In genomic region chr15:70061086-70061370, GRCh38 we compare ENCODE assay signal across 20 cellular contexts. TPM values are rescaled to one million over a fixed set of nuclear protein-coding genes. Genes with fewer than 3 reads are reported as not detected.
DNase-seq lines count a peak whose midpoint lies in the region; ATAC-seq and TF ChIP-seq lines count a peak whose summit lies in the region.
"Had no signal": no experiment of that assay in that cellular context is flagged by ENCODE, and none has a peak within 500 bp of the region (broad histone marks: within the 10 kb centered on the region; RNA-seq: fewer than 3 reads in every experiment).

No MANE protein-coding gene starts in this region.

- H3K4me3 Mint-ChIP-seq in nephron, result peak overlapping the region; percentile 52 to 61 (median 55)
- H3K4me3 Mint-ChIP-seq: CD4-positive, alpha-beta memory T cell; stimulated activated effector memory CD8-positive, alpha-beta T cell treated with anti-CD3 and anti-CD28 coated beads, Interleukin-12 subunit alpha, Interleukin-12 subunit beta, amount 100 ng/mL, for 72 hours; T-cell had no signal

- H3K4me3 ChIP-seq in cardiac muscle cell (no peak overlapping the region), heart right ventricle (no peak overlapping the region), dorsolateral prefrontal cortex (no peak overlapping the region)
- H3K4me3 ChIP-seq: adrenal gland, prostate gland had no signal

- DNase-seq in cardiac muscle cell (ENCODE audit: low read depth in 1 of 2, low spot score in 1 of 2) (peak; percentile 29 to 53), heart right ventricle (no peak), dorsolateral prefrontal cortex (peak in 6 of 10 donors; percentile 57 to 79 (median 68)), NCI-H510A (lab: John Stamatoyannopoulos, UW) (no peak)
- no peak for DNase-seq in stimulated activated CD4-positive, alpha-beta T cell treated with anti-CD3 and anti-CD28 coated beads, Interleukin-4, amount 100 ng/mL, for 24 hours
- DNase-seq: activated CD4-positive, alpha-beta T cell treated with anti-CD3 and anti-CD28 coated beads, Interleukin-2, amount 50 U/mL, for 48 hours; adrenal gland; CD4-positive, alpha-beta memory T cell; DMS79; foreskin keratinocyte; NCI-H1105 treated with DMSO at 0.1 percent for 48 hours; NCI-H526; SHP77; stimulated activated CD4-positive, alpha-beta T cell treated with anti-CD3 and anti-CD28 coated beads, Interleukin-12 subunit alpha, Interleukin-12 subunit beta, amount 100 ng/mL, for 4 hours; T-cell had no signal

- H3K36me3 Mint-ChIP-seq in nephron (ENCODE audit: low read depth), result peaks cover 70% of the 10 kb centered on the region

- H3K27ac ChIP-seq in cardiac muscle cell, result no peak overlapping the region
- no peak overlapping the region for H3K27ac ChIP-seq in heart right ventricle
- peak overlapping the region in 16 of 59 donors; percentile 14 to 77 (median 67) for H3K27ac ChIP-seq in dorsolateral prefrontal cortex
- H3K27ac ChIP-seq: foreskin keratinocyte, prostate gland had no signal

- no peak for ATAC-seq in heart right ventricle
- no peak for ATAC-seq in HG03175 (IDR thresholded peaks at IDR 0.05; ENCODE audit: unreplicated experiment)
- no peak for ATAC-seq in HG03520 (IDR thresholded peaks at IDR 0.05; ENCODE audit: unreplicated experiment)
- ATAC-seq: foreskin keratinocyte; stimulated activated effector memory CD8-positive, alpha-beta T cell treated with anti-CD3 and anti-CD28 coated beads, Interleukin-12 subunit alpha, Interleukin-12 subunit beta, amount 100 ng/mL, for 72 hours; T-cell had no signal

- peaks cover 32% of the 10 kb centered on the region for H3K4me1 ChIP-seq in cardiac muscle cell (ENCODE audit: low read depth)
- H3K4me1 ChIP-seq in heart right ventricle, result peaks cover 10 to 39% (median 18%) of the 10 kb centered on the region in 9 donors
- H3K4me1 ChIP-seq: foreskin keratinocyte had no signal

- 60 to 81% methylated on average over 6 of the region's 6 CpGs for WGBS in heart right ventricle, 2 donors

- H3K9me3 ChIP-seq in cardiac muscle cell (ENCODE audit: low read depth), result no peaks in the 10 kb centered on the region
- H3K9me3 ChIP-seq in heart right ventricle, result no peaks in the 10 kb centered on the region
- H3K9me3 ChIP-seq: adrenal gland, prostate gland had no signal

- H3K9me3 Mint-ChIP-seq in nephron, result no peaks in the 10 kb centered on the region
- H3K9me3 Mint-ChIP-seq: CD4-positive, alpha-beta memory T cell; stimulated activated effector memory CD8-positive, alpha-beta T cell treated with anti-CD3 and anti-CD28 coated beads, Interleukin-12 subunit alpha, Interleukin-12 subunit beta, amount 100 ng/mL, for 72 hours; T-cell had no signal

- TF ChIP-seq CTCF in cardiac muscle cell (IDR thresholded peaks at IDR 0.05; ENCODE audit: low read depth, low read length) (no peak), heart right ventricle (IDR thresholded peaks at IDR 0.05) (no peak), dorsolateral prefrontal cortex (IDR thresholded peaks at IDR 0.05 in 54 of 56, conservative IDR thresholded peaks at IDR 0.05 in 2 of 56; ENCODE audit: low read depth in 1 of 56, partially characterized antibody in 56 of 56) (no peak), nephron (IDR thresholded peaks at IDR 0.05; ENCODE audit: unreplicated experiment in 3 of 3) (no peak)

- peaks cover 17% of the 10 kb centered on the region for H3K27me3 Mint-ChIP-seq in nephron (ENCODE audit: low read depth)
- H3K27me3 Mint-ChIP-seq: CD4-positive, alpha-beta memory T cell; T-cell had no signal

- H3K4me1 Mint-ChIP-seq in nephron, result peaks cover 54% of the 10 kb centered on the region
- H3K4me1 Mint-ChIP-seq: T-cell had no signal

- intact Hi-C loops in heart right ventricle (cut with DNase I) (no loop called here), dorsolateral prefrontal cortex (cut with DNase I) (loop anchor here in 1 of 2 donors (5.0 kb wide), 1 partner anchor 36 kb away; the partner anchor contains the start of gene TLE3)

- H3K36me3 ChIP-seq in cardiac muscle cell (peaks cover 15% of the 10 kb centered on the region), heart right ventricle (peaks cover 0 to 100% (median 40%) of the 10 kb centered on the region in 9 donors)

- peak overlapping the region; percentile 63 to 71 (median 68) for H3K27ac Mint-ChIP-seq in nephron
- H3K27ac Mint-ChIP-seq: stimulated activated effector memory CD8-positive, alpha-beta T cell treated with anti-CD3 and anti-CD28 coated beads, Interleukin-12 subunit alpha, Interleukin-12 subunit beta, amount 100 ng/mL, for 72 hours; T-cell had no signal

- no peaks in the 10 kb centered on the region for H3K27me3 ChIP-seq in cardiac muscle cell
- H3K27me3 ChIP-seq in heart right ventricle, result no peaks in the 10 kb centered on the region
- H3K27me3 ChIP-seq in dorsolateral prefrontal cortex, result no peaks in the 10 kb centered on the region
- H3K27me3 ChIP-seq: adrenal gland, foreskin keratinocyte had no signal

RNA-seq across cellular contexts. Expression of gene TLE3, which starts 36.7 kb away (rescaled TPM):
- 28.3 and 38.2 TPM in 2 replicates for total RNA-seq in cardiac muscle cell
- polyA plus RNA-seq in cardiac muscle cell, result 11.0 and 20.5 TPM in 2 replicates
- 10 to 100 TPM in 9 of 10 donors, 1 to 10 TPM in 1; 9.7 to 21.7 (median 13.6) TPM for total RNA-seq in heart right ventricle
- 1 to 10 TPM; 7.5 to 8.4 TPM for polyA plus RNA-seq in heart right ventricle
- 10 to 100 TPM; 22.5 to 97.6 (median 43.5) TPM for total RNA-seq in dorsolateral prefrontal cortex

Comparison
In these comparisons a context has a peak if more than half of its experiments do, and no peak if none do; other contexts are left out.
1. DNase-seq: peak in cardiac muscle cell (2 of 2) and dorsolateral prefrontal cortex (6 of 10); none in heart right ventricle (0 of 2), stimulated activated CD4-positive, alpha-beta T cell treated with anti-CD3 and anti-CD28 coated beads, Interleukin-4, amount 100 ng/mL, for 24 hours (single experiment) and NCI-H510A (single experiment).